1 cellular context compared by ENCODE assay signal in the genomic region with DNA sequence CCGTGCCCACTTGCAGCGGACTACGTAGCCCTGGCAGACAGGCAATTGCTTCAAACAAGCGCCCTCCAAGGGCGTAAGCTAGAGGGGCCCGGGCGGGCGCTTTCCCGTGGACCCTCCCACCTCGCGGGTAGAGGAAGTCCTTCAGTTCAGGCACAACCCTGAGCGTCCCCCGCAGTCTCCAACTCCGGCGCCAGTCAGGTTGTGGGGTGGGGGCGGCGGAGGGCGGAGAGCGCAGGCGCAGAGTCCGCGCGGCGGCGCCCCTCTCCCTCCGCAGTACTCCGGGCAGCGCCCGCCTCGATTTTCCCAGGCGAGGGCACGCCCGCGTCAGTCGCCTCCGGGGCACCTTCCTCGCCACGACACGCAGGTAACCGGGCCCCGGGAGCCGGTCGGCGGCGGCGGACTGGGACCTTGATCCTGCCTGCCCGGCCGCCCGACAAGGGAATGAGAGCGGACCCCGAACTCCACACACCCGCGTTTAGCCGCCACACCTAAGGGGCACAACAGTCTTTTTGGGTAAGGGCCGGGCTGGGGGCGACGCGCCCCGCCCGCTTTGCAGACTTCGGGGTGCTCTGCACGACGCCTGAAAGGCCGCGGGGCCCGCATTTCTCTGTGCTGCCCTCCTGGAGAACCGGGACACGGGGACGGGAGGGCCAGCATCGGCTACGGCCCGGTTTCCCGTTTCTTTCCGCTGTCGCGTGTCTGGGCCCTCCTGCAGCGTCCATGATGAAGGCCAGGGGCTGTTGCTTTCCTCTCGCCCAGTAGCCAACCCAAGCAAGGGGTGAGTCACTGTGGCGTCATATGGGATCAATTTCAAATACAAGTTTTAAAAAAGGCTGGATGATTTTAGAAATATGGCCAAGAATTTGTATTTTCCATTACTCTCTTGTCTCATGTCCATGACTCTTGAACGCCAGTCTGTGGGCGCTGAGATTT.
TF ChIP-seq lines count a peak whose summit lies in the region.

A gene (plus strand): TSS at position 276 of the 933 bp plus-strand sequence. CDS start 35,335 bp downstream, outside the sequence.

TF ChIP-seq in K562, 482 proteins besides CTCF, POLR2A, EP300 and RAD21 (continued from another document):
- TF ChIP-seq, protein P1, sequence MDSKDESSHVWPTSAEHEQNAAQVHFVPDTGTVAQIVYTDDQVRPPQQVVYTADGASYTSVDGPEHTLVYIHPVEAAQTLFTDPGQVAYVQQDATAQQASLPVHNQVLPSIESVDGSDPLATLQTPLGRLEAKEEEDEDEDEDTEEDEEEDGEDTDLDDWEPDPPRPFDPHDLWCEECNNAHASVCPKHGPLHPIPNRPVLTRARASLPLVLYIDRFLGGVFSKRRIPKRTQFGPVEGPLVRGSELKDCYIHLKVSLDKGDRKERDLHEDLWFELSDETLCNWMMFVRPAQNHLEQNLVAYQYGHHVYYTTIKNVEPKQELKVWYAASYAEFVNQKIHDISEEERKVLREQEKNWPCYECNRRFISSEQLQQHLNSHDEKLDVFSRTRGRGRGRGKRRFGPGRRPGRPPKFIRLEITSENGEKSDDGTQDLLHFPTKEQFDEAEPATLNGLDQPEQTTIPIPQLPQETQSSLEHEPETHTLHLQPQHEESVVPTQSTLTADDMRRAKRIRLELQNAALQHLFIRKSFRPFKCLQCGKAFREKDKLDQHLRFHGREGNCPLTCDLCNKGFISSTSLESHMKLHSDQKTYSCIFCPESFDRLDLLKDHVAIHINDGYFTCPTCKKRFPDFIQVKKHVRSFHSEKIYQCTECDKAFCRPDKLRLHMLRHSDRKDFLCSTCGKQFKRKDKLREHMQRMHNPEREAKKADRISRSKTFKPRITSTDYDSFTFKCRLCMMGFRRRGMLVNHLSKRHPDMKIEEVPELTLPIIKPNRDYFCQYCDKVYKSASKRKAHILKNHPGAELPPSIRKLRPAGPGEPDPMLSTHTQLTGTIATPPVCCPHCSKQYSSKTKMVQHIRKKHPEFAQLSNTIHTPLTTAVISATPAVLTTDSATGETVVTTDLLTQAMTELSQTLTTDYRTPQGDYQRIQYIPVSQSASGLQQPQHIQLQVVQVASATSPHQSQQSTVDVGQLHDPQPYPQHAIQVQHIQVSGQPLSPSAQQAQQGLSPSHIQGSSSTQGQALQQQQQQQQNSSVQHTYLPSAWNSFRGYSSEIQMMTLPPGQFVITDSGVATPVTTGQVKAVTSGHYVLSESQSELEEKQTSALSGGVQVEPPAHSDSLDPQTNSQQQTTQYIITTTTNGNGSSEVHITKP (IDR thresholded peaks at IDR 0.05; ENCODE audit: partially characterized antibody) = peak; percentile 7
- TF ChIP-seq RBBP5 (IDR thresholded peaks at IDR 0.05; ENCODE audit: borderline replicate concordance, insufficient read depth, low read length, poor library complexity, severe bottlenecking) (peak; percentile 62), SPI1 (IDR thresholded peaks at IDR 0.05; ENCODE audit: borderline replicate concordance, low read depth, low read length) (peak; percentile 50; the same call in 1 of the 2 replicates), TBP (optimal IDR thresholded peaks at IDR 0.05; ENCODE audit: low read depth, low read length) (peak; percentile 29), RNF2 (IDR thresholded peaks at IDR 0.05) (peak; percentile 38; the same call in 1 of the 2 replicates), SMAD3 (CRISPR knock-in tag; conservative IDR thresholded peaks at IDR 0.05) (no peak), SP1 (CRISPR knock-in tag; IDR thresholded peaks at IDR 0.05) (peak; percentile 24; the same call in 1 of the 2 replicates), NRF1 (conservative IDR thresholded peaks at IDR 0.05 in 1 of 2, IDR thresholded peaks at IDR 0.05 in 1 of 2) (peak; percentile 85 to 88), ZNF212 (CRISPR knock-in tag; IDR thresholded peaks at IDR 0.05) (no peak), NFRKB (IDR thresholded peaks at IDR 0.05; ENCODE audit: low read depth) (0 out of 2 replicates have a peak, but pooled peaks have one; percentile 6), MAZ (CRISPR knock-in tag; conservative IDR thresholded peaks at IDR 0.05 in 1 of 2, IDR thresholded peaks at IDR 0.05 in 1 of 2) (peak in 1 of 2 experiments; percentile 65; a peak in 1 of 4 replicates), HNRNPL (IDR thresholded peaks at IDR 0.05; ENCODE audit: low read depth, low read length) (peak; percentile 44; the same call in 1 of the 2 replicates), YY1 (IDR thresholded peaks at IDR 0.05; ENCODE audit: borderline replicate concordance in 1 of 3, control insufficient read depth in 1 of 3, extremely low read depth in 1 of 3, insufficient read depth in 3 of 3, insufficient read length in 1 of 3, insufficient replicate concordance in 2 of 3, low read depth in 1 of 3, low read length in 2 of 3) (peak in 1 of 3 experiments; percentile 55), ZFX (CRISPR knock-in tag; IDR thresholded peaks at IDR 0.05) (peak; percentile 66), EGR1 (conservative IDR thresholded peaks at IDR 0.05) (peak; percentile 39)
- TF ChIP-seq, protein P2, sequence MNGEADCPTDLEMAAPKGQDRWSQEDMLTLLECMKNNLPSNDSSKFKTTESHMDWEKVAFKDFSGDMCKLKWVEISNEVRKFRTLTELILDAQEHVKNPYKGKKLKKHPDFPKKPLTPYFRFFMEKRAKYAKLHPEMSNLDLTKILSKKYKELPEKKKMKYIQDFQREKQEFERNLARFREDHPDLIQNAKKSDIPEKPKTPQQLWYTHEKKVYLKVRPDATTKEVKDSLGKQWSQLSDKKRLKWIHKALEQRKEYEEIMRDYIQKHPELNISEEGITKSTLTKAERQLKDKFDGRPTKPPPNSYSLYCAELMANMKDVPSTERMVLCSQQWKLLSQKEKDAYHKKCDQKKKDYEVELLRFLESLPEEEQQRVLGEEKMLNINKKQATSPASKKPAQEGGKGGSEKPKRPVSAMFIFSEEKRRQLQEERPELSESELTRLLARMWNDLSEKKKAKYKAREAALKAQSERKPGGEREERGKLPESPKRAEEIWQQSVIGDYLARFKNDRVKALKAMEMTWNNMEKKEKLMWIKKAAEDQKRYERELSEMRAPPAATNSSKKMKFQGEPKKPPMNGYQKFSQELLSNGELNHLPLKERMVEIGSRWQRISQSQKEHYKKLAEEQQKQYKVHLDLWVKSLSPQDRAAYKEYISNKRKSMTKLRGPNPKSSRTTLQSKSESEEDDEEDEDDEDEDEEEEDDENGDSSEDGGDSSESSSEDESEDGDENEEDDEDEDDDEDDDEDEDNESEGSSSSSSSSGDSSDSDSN (IDR thresholded peaks at IDR 0.05; ENCODE audit: borderline replicate concordance in 1 of 2, low read depth in 2 of 2, low read length in 2 of 2) = 0 out of 4 replicates have a peak, but pooled peaks of 1 of the 2 experiments have one; percentile 56
- TF ChIP-seq, protein P3, sequence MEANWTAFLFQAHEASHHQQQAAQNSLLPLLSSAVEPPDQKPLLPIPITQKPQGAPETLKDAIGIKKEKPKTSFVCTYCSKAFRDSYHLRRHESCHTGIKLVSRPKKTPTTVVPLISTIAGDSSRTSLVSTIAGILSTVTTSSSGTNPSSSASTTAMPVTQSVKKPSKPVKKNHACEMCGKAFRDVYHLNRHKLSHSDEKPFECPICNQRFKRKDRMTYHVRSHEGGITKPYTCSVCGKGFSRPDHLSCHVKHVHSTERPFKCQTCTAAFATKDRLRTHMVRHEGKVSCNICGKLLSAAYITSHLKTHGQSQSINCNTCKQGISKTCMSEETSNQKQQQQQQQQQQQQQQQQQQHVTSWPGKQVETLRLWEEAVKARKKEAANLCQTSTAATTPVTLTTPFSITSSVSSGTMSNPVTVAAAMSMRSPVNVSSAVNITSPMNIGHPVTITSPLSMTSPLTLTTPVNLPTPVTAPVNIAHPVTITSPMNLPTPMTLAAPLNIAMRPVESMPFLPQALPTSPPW (CRISPR knock-in tag; IDR thresholded peaks at IDR 0.05) = peak; percentile 61
- TF ChIP-seq, protein P4, sequence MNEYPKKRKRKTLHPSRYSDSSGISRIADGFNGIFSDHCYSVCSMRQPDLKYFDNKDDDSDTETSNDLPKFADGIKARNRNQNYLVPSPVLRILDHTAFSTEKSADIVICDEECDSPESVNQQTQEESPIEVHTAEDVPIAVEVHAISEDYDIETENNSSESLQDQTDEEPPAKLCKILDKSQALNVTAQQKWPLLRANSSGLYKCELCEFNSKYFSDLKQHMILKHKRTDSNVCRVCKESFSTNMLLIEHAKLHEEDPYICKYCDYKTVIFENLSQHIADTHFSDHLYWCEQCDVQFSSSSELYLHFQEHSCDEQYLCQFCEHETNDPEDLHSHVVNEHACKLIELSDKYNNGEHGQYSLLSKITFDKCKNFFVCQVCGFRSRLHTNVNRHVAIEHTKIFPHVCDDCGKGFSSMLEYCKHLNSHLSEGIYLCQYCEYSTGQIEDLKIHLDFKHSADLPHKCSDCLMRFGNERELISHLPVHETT (CRISPR knock-in tag; conservative IDR thresholded peaks at IDR 0.05 in 1 of 2, IDR thresholded peaks at IDR 0.05 in 1 of 2) = 0 out of 4 replicates have a peak, but pooled peaks of 1 of the 2 experiments have one; percentile 8
